15 cellular contexts compared by ENCODE assay signal in genomic region chr10:96305019-96305418, GRCh38. TPM values are rescaled to one million over a fixed set of nuclear protein-coding genes. Genes with fewer than 3 reads are reported as not detected.
A peak's percentile ranks its signal among the peaks of the same experiment; 100 is the strongest.
DNase-seq lines count a peak whose midpoint lies in the region; ATAC-seq and TF ChIP-seq lines count a peak whose summit lies in the region.
"Had no signal": no experiment of that assay in that cellular context is flagged by ENCODE, and none has a peak within 500 bp of the region (broad histone marks: within the 10 kb centered on the region; RNA-seq: fewer than 3 reads in every experiment).

No MANE protein-coding gene starts in this region.

- no peaks in the 10 kb centered on the region for H3K9me3 ChIP-seq in DND-41 (ENCODE audit: insufficient read depth, low read length, severe bottlenecking)
- H3K9me3 ChIP-seq in OCI-LY7 (ENCODE audit: low read length): no peaks in the 10 kb centered on the region
- no peaks in the 10 kb centered on the region for H3K9me3 ChIP-seq in thymus (ENCODE audit: control insufficient read depth)

- H3K36me3 ChIP-seq in DND-41 (ENCODE audit: insufficient read depth, low read length) (peaks cover 12% of the 10 kb centered on the region), OCI-LY7 (ENCODE audit: insufficient read depth, low read length) (no peaks in the 10 kb centered on the region), thymus (ENCODE audit: control insufficient read depth, insufficient read depth) (peaks cover 3% of the 10 kb centered on the region)

- peaks cover 75% of the 10 kb centered on the region for H3K27me3 Mint-ChIP-seq in activated CD8-positive, alpha-beta memory T cell treated with anti-CD3 and anti-CD28 coated beads, Interleukin-2, amount 10 ng/mL, durations not matched to agents 7 days and 5 days

- intact Hi-C loops in OCI-LY7 (cut with micrococcal nuclease; ENCODE audit: unreplicated experiment): no loop called here

- no peaks in the 10 kb centered on the region for H3K4me1 Mint-ChIP-seq in activated CD8-positive, alpha-beta memory T cell treated with anti-CD3 and anti-CD28 coated beads, Interleukin-2, amount 10 ng/mL, durations not matched to agents 7 days and 5 days

- DNase-seq in activated CD8-positive, alpha-beta memory T cell treated with anti-CD3 and anti-CD28 coated beads, Interleukin-2, amount 10 ng/mL, durations not matched to agents 7 days and 5 days: no peak
- DNase-seq in activated CD8-positive, alpha-beta memory T cell treated with anti-CD3 and anti-CD28 coated beads, Interleukin-2, amount 50 U/mL, for 48 hours: no peak
- DNase-seq in DND-41 (peak; percentile 61), OCI-LY7 (ENCODE audit: low spot score) (peak; percentile 34)
- DNase-seq: MM.1S, NCI-H1092, NCI-H1436, NCI-H187 treated with DMSO at 0.1 percent for 48 hours, NCI-H2107 had no signal

- peak overlapping the region; percentile 64 for H3K4me2 ChIP-seq in DND-41 (ENCODE audit: insufficient read depth, low read length)
- H3K4me2 ChIP-seq in OCI-LY7 (ENCODE audit: low read length): peak overlapping the region; percentile 1; the same call in 1 of the 2 replicates

- H3K27ac Mint-ChIP-seq in activated CD8-positive, alpha-beta memory T cell treated with anti-CD3 and anti-CD28 coated beads, Interleukin-2, amount 10 ng/mL, durations not matched to agents 7 days and 5 days: no peak overlapping the region

- H3K27me3 ChIP-seq in DND-41 (ENCODE audit: insufficient read depth, low read length, poor library complexity) (no peaks in the 10 kb centered on the region), thymus (ENCODE audit: control insufficient read depth, insufficient read depth) (no peaks in the 10 kb centered on the region)

- peaks cover 96% of the 10 kb centered on the region for H3K4me1 ChIP-seq in DND-41 (ENCODE audit: insufficient read depth, low read length)
- peaks cover 45% of the 10 kb centered on the region for H3K4me1 ChIP-seq in OCI-LY7 (ENCODE audit: insufficient read depth, low read length, poor library complexity, severe bottlenecking)
- peaks cover 47% of the 10 kb centered on the region for H3K4me1 ChIP-seq in thymus (ENCODE audit: control insufficient read depth, insufficient read depth, low read length)

- H4K20me1 ChIP-seq in DND-41 (ENCODE audit: insufficient read depth, low read length) (no peaks in the 10 kb centered on the region), OCI-LY7 (ENCODE audit: insufficient read depth, low read length) (no peaks in the 10 kb centered on the region)

- no peaks in the 10 kb centered on the region for H3K36me3 Mint-ChIP-seq in activated CD8-positive, alpha-beta memory T cell treated with anti-CD3 and anti-CD28 coated beads, Interleukin-2, amount 10 ng/mL, durations not matched to agents 7 days and 5 days

- H2AFZ ChIP-seq in DND-41 (ENCODE audit: low read depth, low read length) (no peak overlapping the region), OCI-LY7 (ENCODE audit: low read length) (no peak overlapping the region)

- BruUV-seq in OCI-LY7 (replicated peaks; lab: Mats Ljungman, UMichigan): no TSS peak

- H3K4me3 ChIP-seq in DND-41 (ENCODE audit: low read depth in 1 of 2, low read length in 2 of 2) (peak overlapping the region; percentile 43 to 57), OCI-LY7 (ENCODE audit: low read depth, low read length, poor library complexity, severe bottlenecking) (no peak overlapping the region), thymus (ENCODE audit: low read length) (peak overlapping the region; percentile 85)

- POLR2A ChIA-PET in OCI-LY7 (lab: Charles Lee): interaction anchor here (1.0 to 3.0 kb wide), 3 partner anchors 10 to 15 kb away, joined by 3 to 16 read pairs (median 5); no protein-coding TSS in a partner anchor

- H3K9me2 ChIP-seq in OCI-LY7 (ENCODE audit: insufficient read depth, low read length): no peaks in the 10 kb centered on the region

- H3K9ac ChIP-seq in DND-41 (ENCODE audit: low read depth, low read length): peak overlapping the region; percentile 76

- H3K79me2 ChIP-seq in DND-41 (ENCODE audit: insufficient read depth, low read length) (peaks cover 95% of the 10 kb centered on the region), OCI-LY7 (ENCODE audit: insufficient read depth, low read depth, low read length) (no peaks in the 10 kb centered on the region)

- no peak overlapping the region for H3K4me3 Mint-ChIP-seq in activated CD8-positive, alpha-beta memory T cell treated with anti-CD3 and anti-CD28 coated beads, Interleukin-2, amount 10 ng/mL, durations not matched to agents 7 days and 5 days

- ATAC-seq in activated CD8-positive, alpha-beta memory T cell treated with anti-CD3 and anti-CD28 coated beads, Interleukin-2, amount 10 ng/mL, durations not matched to agents 7 days and 5 days: peak; percentile 16
- peak; percentile 36 for ATAC-seq in DND-41 (ENCODE audit: insufficient read depth, low read depth)
- ATAC-seq in HG02642 (IDR thresholded peaks at IDR 0.05; ENCODE audit: poor library complexity, unreplicated experiment): no peak
- ATAC-seq in HG03280 (IDR thresholded peaks at IDR 0.05; ENCODE audit: unreplicated experiment): no peak
- ATAC-seq: Panc1 had no signal

- CTCF ChIA-PET in activated CD8-positive, alpha-beta memory T cell treated with anti-CD3 and anti-CD28 coated beads, Interleukin-2, amount 10 ng/mL, durations not matched to agents 7 days and 5 days (lab: Charles Lee): interaction anchor here (2.0 kb wide), 1 partner anchor 75 kb away, joined by 5 read pairs; no protein-coding TSS in a partner anchor
- CTCF ChIA-PET in OCI-LY7 (lab: Charles Lee; ENCODE audit: unreplicated experiment): no interaction called here

- H3K9me3 Mint-ChIP-seq in activated CD8-positive, alpha-beta memory T cell treated with anti-CD3 and anti-CD28 coated beads, Interleukin-2, amount 10 ng/mL, durations not matched to agents 7 days and 5 days (ENCODE audit: low read depth): no peaks in the 10 kb centered on the region

- H3K27ac ChIP-seq in DND-41 (ENCODE audit: low read length) (peak overlapping the region; percentile 92), OCI-LY7 (ENCODE audit: low read depth, low read length, poor library complexity, severe bottlenecking) (no peak overlapping the region), thymus (ENCODE audit: low read depth) (peak overlapping the region; percentile 62)

- TF ChIP-seq CTCF in DND-41 (IDR thresholded peaks at IDR 0.05; ENCODE audit: borderline replicate concordance, extremely low read depth, low read length, poor library complexity, severe bottlenecking): no peak
- no peak for TF ChIP-seq CTCF in OCI-LY7 (conservative IDR thresholded peaks at IDR 0.05; ENCODE audit: low read length)

- 13% methylated on average over 3 of the region's 3 CpGs for WGBS in thymus

RNA-seq across cellular contexts. Expression of gene DNTT, which starts 0.8 kb away (rescaled TPM):
- total RNA-seq in activated CD8-positive, alpha-beta memory T cell treated with anti-CD3 and anti-CD28 coated beads, Interleukin-2, amount 10 ng/mL, durations not matched to agents 7 days and 5 days: not detected
- 0.16 TPM in 1 of 2 replicates, not detected in the other for total RNA-seq in OCI-LY7 (2014; rRNA removed; shearing (Covaris generic))
- total RNA-seq in OCI-LY7 (2022): 0.18 and 0.32 TPM in 2 replicates
- polyA plus RNA-seq in thymus: 38.4 TPM
- total RNA-seq: H4, NCI-H460 had no signal

RNA-seq across cellular contexts. Expression of gene BLNK, which starts 33.6 kb away (rescaled TPM):
- total RNA-seq in activated CD8-positive, alpha-beta memory T cell treated with anti-CD3 and anti-CD28 coated beads, Interleukin-2, amount 10 ng/mL, durations not matched to agents 7 days and 5 days: not detected
- total RNA-seq in OCI-LY7 (2014; rRNA removed; shearing (Covaris generic)): 78.0 and 113 TPM in 2 replicates
- total RNA-seq in OCI-LY7 (2022): 182 and 201 TPM in 2 replicates
- 11.2 TPM for polyA plus RNA-seq in thymus
- total RNA-seq: NCI-H460 had no signal

RNA-seq across cellular contexts. Expression of gene OPALIN, which starts 53.8 kb away (rescaled TPM):
- total RNA-seq in activated CD8-positive, alpha-beta memory T cell treated with anti-CD3 and anti-CD28 coated beads, Interleukin-2, amount 10 ng/mL, durations not matched to agents 7 days and 5 days: not detected
- total RNA-seq in OCI-LY7 (2014; rRNA removed; shearing (Covaris generic)): not detected in 2 replicates
- total RNA-seq in OCI-LY7 (2022): not detected in 2 replicates
- 0.18 TPM for polyA plus RNA-seq in thymus
- total RNA-seq: H4, NCI-H460 had no signal

Comparison
In these comparisons a context has a peak if more than half of its experiments do, and no peak if none do; other contexts are left out.
1. ATAC-seq: peak in activated CD8-positive, alpha-beta memory T cell treated with anti-CD3 and anti-CD28 coated beads, Interleukin-2, amount 10 ng/mL, durations not matched to agents 7 days and 5 days (single experiment) and DND-41 (single experiment); none in HG02642 (single experiment) and HG03280 (single experiment).
2. DNase-seq: peak in DND-41 (single experiment) and OCI-LY7 (single experiment); none in activated CD8-positive, alpha-beta memory T cell treated with anti-CD3 and anti-CD28 coated beads, Interleukin-2, amount 10 ng/mL, durations not matched to agents 7 days and 5 days (single experiment) and activated CD8-positive, alpha-beta memory T cell treated with anti-CD3 and anti-CD28 coated beads, Interleukin-2, amount 50 U/mL, for 48 hours (single experiment).
3. RNA of gene BLNK, which starts 33.6 kb away (total RNA-seq): 78.0 to 201 TPM in OCI-LY7; not detected in activated CD8-positive, alpha-beta memory T cell treated with anti-CD3 and anti-CD28 coated beads, Interleukin-2, amount 10 ng/mL, durations not matched to agents 7 days and 5 days; every median in the first group is over 10 times any median in the second.